In genomic region chr11:5235364-5236095, GRCh38 we compare ENCODE assay signal across 1 cellular context.
TF ChIP-seq lines count a peak whose summit lies in the region.

No MANE protein-coding gene starts in this region.

TF ChIP-seq in K562, 482 proteins besides CTCF, POLR2A, EP300 and RAD21 (continued from another document and continues in another):
- TF ChIP-seq BACH1 (tag; IDR thresholded peaks at IDR 0.05) (no peak), GTF3C2 (IDR thresholded peaks at IDR 0.05; ENCODE audit: borderline replicate concordance, extremely low read depth, insufficient read length) (no peak), ZBTB49 (CRISPR knock-in tag; IDR thresholded peaks at IDR 0.05; ENCODE audit: borderline replicate concordance) (no peak), ZNF274 (IDR thresholded peaks at IDR 0.05; ENCODE audit: borderline replicate concordance, low read depth, low read length) (no peak), ZNF280B (CRISPR knock-in tag; IDR thresholded peaks at IDR 0.05) (no peak), HBP1 (CRISPR knock-in tag; IDR thresholded peaks at IDR 0.05) (peak; percentile 48; the same call in 1 of the 2 replicates), PTRF (tag; IDR thresholded peaks at IDR 0.05) (no peak), CTCFL (IDR thresholded peaks at IDR 0.05; ENCODE audit: borderline replicate concordance, insufficient read depth, low read depth, low read length, poor library complexity, severe bottlenecking) (no peak), STAT5A (IDR thresholded peaks at IDR 0.05; ENCODE audit: borderline replicate concordance, low read length) (no peak), ZNF395 (CRISPR knock-in tag; IDR thresholded peaks at IDR 0.05) (no peak), ARID1B (IDR thresholded peaks at IDR 0.05) (peak; percentile 46), TFE3 (CRISPR knock-in tag; IDR thresholded peaks at IDR 0.05) (no peak), NFE2 (IDR thresholded peaks at IDR 0.05; ENCODE audit: low read depth) (no peak), JUNB (CRISPR knock-in tag; conservative IDR thresholded peaks at IDR 0.05) (no peak), TRIM25 (IDR thresholded peaks at IDR 0.05; ENCODE audit: borderline replicate concordance) (0 out of 2 replicates have a peak, but pooled peaks have one; percentile 91), ZNF212 (CRISPR knock-in tag; IDR thresholded peaks at IDR 0.05) (no peak), SMAD4 (CRISPR knock-in tag; conservative IDR thresholded peaks at IDR 0.05) (no peak), ZKSCAN8 (CRISPR knock-in tag; IDR thresholded peaks at IDR 0.05) (no peak), MXI1 (IDR thresholded peaks at IDR 0.05; ENCODE audit: low read depth, low read length) (no peak), MNT (conservative IDR thresholded peaks at IDR 0.05) (no peak), SNIP1 (IDR thresholded peaks at IDR 0.05; ENCODE audit: low read depth) (no peak), PHF20 (IDR thresholded peaks at IDR 0.05; ENCODE audit: partially characterized antibody) (no peak), TCF15 (CRISPR knock-in tag; IDR thresholded peaks at IDR 0.05) (no peak), ERF (CRISPR knock-in tag; IDR thresholded peaks at IDR 0.05) (no peak), RFX7 (CRISPR knock-in tag; IDR thresholded peaks at IDR 0.05) (no peak), NKRF (IDR thresholded peaks at IDR 0.05; ENCODE audit: borderline replicate concordance) (peak; percentile 65), MTF1 (CRISPR knock-in tag; IDR thresholded peaks at IDR 0.05; ENCODE audit: borderline replicate concordance) (no peak), BRCA1 (IDR thresholded peaks at IDR 0.05) (no peak), BRCA1 (CRISPR knock-in tag; IDR thresholded peaks at IDR 0.05) (no peak), ZNF764 (CRISPR knock-in tag; IDR thresholded peaks at IDR 0.05; ENCODE audit: low read depth) (no peak), CREM (IDR thresholded peaks at IDR 0.05; ENCODE audit: low read depth) (no peak), ZBTB33 (CRISPR knock-in tag; IDR thresholded peaks at IDR 0.05) (no peak), GATAD2B (IDR thresholded peaks at IDR 0.05; ENCODE audit: borderline replicate concordance) (no peak), TRIM28 (IDR thresholded peaks at IDR 0.05) (no peak), MYBL2 (IDR thresholded peaks at IDR 0.05; ENCODE audit: low read depth) (no peak), MYBL2 (CRISPR knock-in tag; IDR thresholded peaks at IDR 0.05; ENCODE audit: borderline replicate concordance) (no peak), MIER1 (IDR thresholded peaks at IDR 0.05; ENCODE audit: low read depth) (peak; percentile 67; the same call in 1 of the 2 replicates)
